In genomic region chr2:3743951-3744555, GRCh38 we compare ENCODE assay signal across 1 cellular context.
TF ChIP-seq lines count a peak whose summit lies in the region.

No MANE protein-coding gene starts in this region.

TF ChIP-seq in IMR-90, 13 proteins besides CTCF, POLR2A, EP300 and RAD21 (continued from another document):
- TF ChIP-seq CEBPB (IDR thresholded peaks at IDR 0.05; ENCODE audit: low read depth, low read length): no peak
- TF ChIP-seq MXI1 (IDR thresholded peaks at IDR 0.05; ENCODE audit: borderline replicate concordance, low read depth, low read length): no peak
- no peak for TF ChIP-seq BHLHE40 (IDR thresholded peaks at IDR 0.05; ENCODE audit: low read depth, low read length)
- TF ChIP-seq FOS (IDR thresholded peaks at IDR 0.05; ENCODE audit: low read depth, low read length): no peak
